Comparison of ENCODE assay signal across 1 cellular context in the genomic region with DNA sequence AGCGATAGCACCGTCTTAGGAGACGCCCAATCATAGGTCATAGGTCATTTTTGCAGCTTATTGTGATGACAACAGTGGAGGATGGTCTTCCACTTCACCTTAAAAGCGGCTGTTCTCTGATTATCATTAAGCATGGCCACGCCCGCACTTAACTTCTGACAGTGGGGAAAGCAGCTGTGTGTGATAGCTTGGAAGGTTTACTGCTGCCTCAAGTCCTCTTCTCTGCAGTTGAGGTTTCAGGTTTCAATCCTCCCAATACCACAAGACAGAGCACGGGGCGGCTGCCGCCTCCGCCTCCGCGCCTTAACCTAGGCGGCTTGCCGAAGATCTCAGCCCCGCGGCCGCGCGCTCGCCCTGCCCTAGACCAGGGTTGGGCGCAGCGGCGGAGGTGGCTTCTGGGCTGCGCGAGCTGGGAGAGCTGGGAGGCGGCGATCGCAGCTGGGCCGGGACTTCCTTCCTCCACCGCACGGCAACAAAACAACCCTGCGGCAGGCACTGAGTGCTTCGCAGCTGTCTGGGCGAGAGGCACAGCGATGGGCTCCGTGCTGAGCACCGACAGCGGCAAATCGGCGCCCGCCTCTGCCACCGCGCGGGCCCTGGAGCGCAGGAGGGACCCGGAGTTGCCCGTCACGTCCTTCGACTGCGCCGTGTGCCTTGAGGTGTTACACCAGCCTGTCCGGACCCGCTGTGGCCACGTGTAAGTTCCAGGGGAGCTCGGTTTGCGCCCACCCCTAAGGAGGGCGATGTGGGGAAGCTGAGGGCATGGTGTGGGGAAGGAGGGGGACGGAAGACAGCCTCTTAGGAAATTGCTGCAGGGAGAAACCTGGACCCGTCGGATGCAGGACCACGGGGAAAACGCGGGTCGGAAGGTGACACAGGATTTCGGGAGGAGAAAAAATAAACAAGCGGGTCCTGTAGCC.
TF ChIP-seq lines count a peak whose summit lies in the region.

TSS of gene RNF125 (plus strand) at position 495 of the 920 bp plus-strand sequence. CDS start at position 534, 39 bp downstream.

TF ChIP-seq in HepG2, 621 proteins besides CTCF, POLR2A, EP300 and RAD21 (continued from another document and continues in another):
- TF ChIP-seq, protein P1, sequence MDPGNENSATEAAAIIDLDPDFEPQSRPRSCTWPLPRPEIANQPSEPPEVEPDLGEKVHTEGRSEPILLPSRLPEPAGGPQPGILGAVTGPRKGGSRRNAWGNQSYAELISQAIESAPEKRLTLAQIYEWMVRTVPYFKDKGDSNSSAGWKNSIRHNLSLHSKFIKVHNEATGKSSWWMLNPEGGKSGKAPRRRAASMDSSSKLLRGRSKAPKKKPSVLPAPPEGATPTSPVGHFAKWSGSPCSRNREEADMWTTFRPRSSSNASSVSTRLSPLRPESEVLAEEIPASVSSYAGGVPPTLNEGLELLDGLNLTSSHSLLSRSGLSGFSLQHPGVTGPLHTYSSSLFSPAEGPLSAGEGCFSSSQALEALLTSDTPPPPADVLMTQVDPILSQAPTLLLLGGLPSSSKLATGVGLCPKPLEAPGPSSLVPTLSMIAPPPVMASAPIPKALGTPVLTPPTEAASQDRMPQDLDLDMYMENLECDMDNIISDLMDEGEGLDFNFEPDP (CRISPR knock-in tag; conservative IDR thresholded peaks at IDR 0.05) = no peak
- TF ChIP-seq KDM2A (CRISPR knock-in tag; IDR thresholded peaks at IDR 0.05; ENCODE audit: borderline replicate concordance, low read depth) (peak; percentile 67; the same call in 1 of the 2 replicates), HOXA9 (CRISPR knock-in tag; IDR thresholded peaks at IDR 0.05; ENCODE audit: borderline replicate concordance) (no peak), CERS6 (CRISPR knock-in tag; IDR thresholded peaks at IDR 0.05) (0 out of 2 replicates have a peak, but pooled peaks have one; percentile 13), ERF (CRISPR knock-in tag; IDR thresholded peaks at IDR 0.05) (no peak), SUZ12 (IDR thresholded peaks at IDR 0.05; ENCODE audit: low read depth, low read length) (no peak), GTF3A (CRISPR knock-in tag; conservative IDR thresholded peaks at IDR 0.05) (peak; percentile 43; the same call in 1 of the 2 replicates), ZNF782 (CRISPR knock-in tag; IDR thresholded peaks at IDR 0.05; ENCODE audit: borderline replicate concordance) (peak; percentile 69; the same call in 1 of the 2 replicates), PLRG1 (conservative IDR thresholded peaks at IDR 0.05) (no peak), ZNF75D (CRISPR knock-in tag; IDR thresholded peaks at IDR 0.05; ENCODE audit: borderline replicate concordance) (no peak), ZNF337 (CRISPR knock-in tag; IDR thresholded peaks at IDR 0.05; ENCODE audit: borderline replicate concordance, low read depth) (no peak), EEA1 (CRISPR knock-in tag; IDR thresholded peaks at IDR 0.05; ENCODE audit: borderline replicate concordance) (no peak), ZFP62 (CRISPR knock-in tag; IDR thresholded peaks at IDR 0.05) (no peak), SIX1 (CRISPR knock-in tag; IDR thresholded peaks at IDR 0.05; ENCODE audit: borderline replicate concordance) (peak; percentile 76; the same call in 1 of the 2 replicates), GFI1 (CRISPR knock-in tag; IDR thresholded peaks at IDR 0.05; ENCODE audit: borderline replicate concordance) (0 out of 2 replicates have a peak, but pooled peaks have one; percentile 18), ZNF136 (CRISPR knock-in tag; IDR thresholded peaks at IDR 0.05; ENCODE audit: low read depth) (peak; percentile 64; the same call in 1 of the 2 replicates), ZNF354B (CRISPR knock-in tag; IDR thresholded peaks at IDR 0.05) (no peak), ZNF609 (CRISPR knock-in tag; IDR thresholded peaks at IDR 0.05; ENCODE audit: borderline replicate concordance) (0 out of 2 replicates have a peak, but pooled peaks have one; percentile 21), FOSL1 (CRISPR knock-in tag; IDR thresholded peaks at IDR 0.05; ENCODE audit: borderline replicate concordance) (no peak), ZNF484 (CRISPR knock-in tag; IDR thresholded peaks at IDR 0.05; ENCODE audit: borderline replicate concordance, low read depth) (no peak), ZNF781 (CRISPR knock-in tag; IDR thresholded peaks at IDR 0.05; ENCODE audit: borderline replicate concordance, not compliant biosample characterization) (no peak), TEAD3 (CRISPR knock-in tag; optimal IDR thresholded peaks at IDR 0.05; ENCODE audit: borderline replicate concordance) (no peak), ZNF564 (CRISPR knock-in tag; IDR thresholded peaks at IDR 0.05) (peak; percentile 79), BORCS8-MEF2B (CRISPR knock-in tag; IDR thresholded peaks at IDR 0.05) (no peak), ZNF850 (CRISPR knock-in tag; conservative IDR thresholded peaks at IDR 0.05) (no peak), NR2F1 (CRISPR knock-in tag; IDR thresholded peaks at IDR 0.05) (no peak), ELF1 (CRISPR knock-in tag; IDR thresholded peaks at IDR 0.05) (peak; percentile 11; the same call in 1 of the 2 replicates), ZSCAN21 (CRISPR knock-in tag; IDR thresholded peaks at IDR 0.05; ENCODE audit: borderline replicate concordance) (peak; percentile 57; the same call in 1 of the 2 replicates), SRSF1 (optimal IDR thresholded peaks at IDR 0.05; ENCODE audit: low read depth, low read length) (no peak), ZNF460 (CRISPR knock-in tag; IDR thresholded peaks at IDR 0.05; ENCODE audit: borderline replicate concordance) (no peak; the same call in 1 of the 2 replicates), ZNF326 (CRISPR knock-in tag; IDR thresholded peaks at IDR 0.05; ENCODE audit: borderline replicate concordance) (no peak), FOXK2 (IDR thresholded peaks at IDR 0.05) (no peak), PRDM4 (CRISPR knock-in tag; IDR thresholded peaks at IDR 0.05; ENCODE audit: borderline replicate concordance) (no peak), NAIF1 (CRISPR knock-in tag; IDR thresholded peaks at IDR 0.05; ENCODE audit: borderline replicate concordance) (no peak), TGIF2 (CRISPR knock-in tag; IDR thresholded peaks at IDR 0.05) (no peak), LCORL (IDR thresholded peaks at IDR 0.05) (no peak), LCORL (CRISPR knock-in tag; IDR thresholded peaks at IDR 0.05) (no peak), ZBTB26 (CRISPR knock-in tag; IDR thresholded peaks at IDR 0.05; ENCODE audit: borderline replicate concordance) (no peak), HHEX (CRISPR knock-in tag; IDR thresholded peaks at IDR 0.05) (no peak), CEBPG (CRISPR knock-in tag; IDR thresholded peaks at IDR 0.05) (no peak)
- TF ChIP-seq, protein P2, sequence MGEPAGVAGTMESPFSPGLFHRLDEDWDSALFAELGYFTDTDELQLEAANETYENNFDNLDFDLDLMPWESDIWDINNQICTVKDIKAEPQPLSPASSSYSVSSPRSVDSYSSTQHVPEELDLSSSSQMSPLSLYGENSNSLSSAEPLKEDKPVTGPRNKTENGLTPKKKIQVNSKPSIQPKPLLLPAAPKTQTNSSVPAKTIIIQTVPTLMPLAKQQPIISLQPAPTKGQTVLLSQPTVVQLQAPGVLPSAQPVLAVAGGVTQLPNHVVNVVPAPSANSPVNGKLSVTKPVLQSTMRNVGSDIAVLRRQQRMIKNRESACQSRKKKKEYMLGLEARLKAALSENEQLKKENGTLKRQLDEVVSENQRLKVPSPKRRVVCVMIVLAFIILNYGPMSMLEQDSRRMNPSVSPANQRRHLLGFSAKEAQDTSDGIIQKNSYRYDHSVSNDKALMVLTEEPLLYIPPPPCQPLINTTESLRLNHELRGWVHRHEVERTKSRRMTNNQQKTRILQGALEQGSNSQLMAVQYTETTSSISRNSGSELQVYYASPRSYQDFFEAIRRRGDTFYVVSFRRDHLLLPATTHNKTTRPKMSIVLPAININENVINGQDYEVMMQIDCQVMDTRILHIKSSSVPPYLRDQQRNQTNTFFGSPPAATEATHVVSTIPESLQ (CRISPR knock-in tag; conservative IDR thresholded peaks at IDR 0.05) = no peak
- TF ChIP-seq, protein P3, sequence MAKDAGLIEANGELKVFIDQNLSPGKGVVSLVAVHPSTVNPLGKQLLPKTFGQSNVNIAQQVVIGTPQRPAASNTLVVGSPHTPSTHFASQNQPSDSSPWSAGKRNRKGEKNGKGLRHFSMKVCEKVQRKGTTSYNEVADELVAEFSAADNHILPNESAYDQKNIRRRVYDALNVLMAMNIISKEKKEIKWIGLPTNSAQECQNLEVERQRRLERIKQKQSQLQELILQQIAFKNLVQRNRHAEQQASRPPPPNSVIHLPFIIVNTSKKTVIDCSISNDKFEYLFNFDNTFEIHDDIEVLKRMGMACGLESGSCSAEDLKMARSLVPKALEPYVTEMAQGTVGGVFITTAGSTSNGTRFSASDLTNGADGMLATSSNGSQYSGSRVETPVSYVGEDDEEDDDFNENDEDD (CRISPR knock-in tag; IDR thresholded peaks at IDR 0.05; ENCODE audit: borderline replicate concordance) = peak; percentile 44; the same call in 1 of the 2 replicates
- TF ChIP-seq, protein P4, sequence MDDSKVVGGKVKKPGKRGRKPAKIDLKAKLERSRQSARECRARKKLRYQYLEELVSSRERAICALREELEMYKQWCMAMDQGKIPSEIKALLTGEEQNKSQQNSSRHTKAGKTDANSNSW (CRISPR knock-in tag; IDR thresholded peaks at IDR 0.05; ENCODE audit: borderline replicate concordance) = 0 out of 2 replicates have a peak, but pooled peaks have one; percentile 74
- TF ChIP-seq, protein P5, sequence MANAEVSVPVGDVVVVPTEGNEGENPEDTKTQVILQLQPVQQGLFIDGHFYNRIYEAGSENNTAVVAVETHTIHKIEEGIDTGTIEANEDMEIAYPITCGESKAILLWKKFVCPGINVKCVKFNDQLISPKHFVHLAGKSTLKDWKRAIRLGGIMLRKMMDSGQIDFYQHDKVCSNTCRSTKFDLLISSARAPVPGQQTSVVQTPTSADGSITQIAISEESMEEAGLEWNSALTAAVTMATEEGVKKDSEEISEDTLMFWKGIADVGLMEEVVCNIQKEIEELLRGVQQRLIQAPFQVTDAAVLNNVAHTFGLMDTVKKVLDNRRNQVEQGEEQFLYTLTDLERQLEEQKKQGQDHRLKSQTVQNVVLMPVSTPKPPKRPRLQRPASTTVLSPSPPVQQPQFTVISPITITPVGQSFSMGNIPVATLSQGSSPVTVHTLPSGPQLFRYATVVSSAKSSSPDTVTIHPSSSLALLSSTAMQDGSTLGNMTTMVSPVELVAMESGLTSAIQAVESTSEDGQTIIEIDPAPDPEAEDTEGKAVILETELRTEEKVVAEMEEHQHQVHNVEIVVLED (CRISPR knock-in tag; IDR thresholded peaks at IDR 0.05; ENCODE audit: borderline replicate concordance) = 0 out of 2 replicates have a peak, but pooled peaks have one; percentile 55
